13 cellular contexts compared by ENCODE assay signal in the genomic region with DNA sequence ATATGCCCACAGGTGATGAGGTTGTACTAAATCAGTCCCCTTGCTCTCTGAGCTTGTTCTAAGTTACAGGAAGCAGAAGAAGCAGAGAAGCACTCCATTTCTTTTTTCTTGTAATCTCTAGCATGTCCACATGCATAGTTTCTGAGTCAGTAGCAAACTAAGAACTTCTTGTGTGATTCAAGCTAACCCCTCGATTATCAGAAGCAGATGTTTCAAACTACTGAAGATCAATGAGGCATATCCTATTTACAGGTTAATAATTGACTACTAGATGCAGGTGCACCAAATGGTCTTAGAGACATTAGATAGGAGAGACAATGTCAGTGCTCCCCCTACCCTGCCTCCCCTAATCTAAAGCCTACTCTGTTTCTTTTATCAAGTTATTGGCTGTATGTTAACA. TPM values are rescaled to one million over a fixed set of nuclear protein-coding genes. Genes with fewer than 3 reads are reported as not detected.
A peak's percentile ranks its signal among the peaks of the same experiment; 100 is the strongest.
DNase-seq lines count a peak whose midpoint lies in the region; ATAC-seq and TF ChIP-seq lines count a peak whose summit lies in the region.
"Not testable (repeated sequence)": the region's sequence is repeated elsewhere in the genome, so short reads cannot be mapped to it uniquely, and the experiment has no call there.
"Had no signal": no experiment of that assay in that cellular context is flagged by ENCODE, and none has a peak within 500 bp of the region (broad histone marks: within the 10 kb centered on the region; RNA-seq: fewer than 3 reads in every experiment).

No MANE protein-coding gene starts in this region.

- POLR2A ChIA-PET in PC-3 (lab: Charles Lee; ENCODE audit: unreplicated experiment): not testable (repeated sequence)

- H3K4me1 ChIP-seq in PC-3 (ENCODE audit: insufficient read depth, low read length): not testable (repeated sequence)

- CTCF ChIA-PET in PC-3 (lab: Charles Lee): not testable (repeated sequence)

- not testable (repeated sequence) for BruUV-seq in PC-3 (replicated peaks; lab: Mats Ljungman, UMichigan)

- not testable (repeated sequence) for H2AFZ ChIP-seq in PC-3 (ENCODE audit: low read length)

- intact Hi-C loops in PC-3 (cut with micrococcal nuclease): not testable (repeated sequence)

- not testable (repeated sequence) for H3F3A ChIP-seq in PC-3 (ENCODE audit: low read length, unreplicated experiment)

- ATAC-seq in GM18870 (IDR thresholded peaks at IDR 0.05; ENCODE audit: unreplicated experiment) (peak; percentile 86), GM19463 (IDR thresholded peaks at IDR 0.05; ENCODE audit: unreplicated experiment) (peak; percentile 96), GM21737 (IDR thresholded peaks at IDR 0.05; ENCODE audit: unreplicated experiment) (peak; percentile 93), HG02970 (IDR thresholded peaks at IDR 0.05; ENCODE audit: low FRiP score, unreplicated experiment) (peak; percentile 82), HG03342 (IDR thresholded peaks at IDR 0.05; ENCODE audit: unreplicated experiment) (peak; percentile 79), PC-3 (peak; percentile 49; the same call in 1 of the 2 replicates)

- not testable (repeated sequence) for H3K4me2 ChIP-seq in PC-3 (ENCODE audit: low read length)

- H3K4me3 ChIP-seq in PC-3 (ENCODE audit: low read length): not testable (repeated sequence)

- not testable (repeated sequence) for H3K27me3 ChIP-seq in PC-3 (ENCODE audit: low read length)

- not testable (repeated sequence) for TF ChIP-seq CTCF in PC-3 (conservative IDR thresholded peaks at IDR 0.05; ENCODE audit: low read depth, low read length)

- not testable (repeated sequence) for H3K9me3 ChIP-seq in PC-3 (ENCODE audit: low read length)

- peak; percentile 42 for DNase-seq in EH (ENCODE audit: low read depth)
- peak; percentile 25 for DNase-seq in PC-3
- DNase-seq in left kidney (ENCODE audit: low read depth, low spot score): peak; percentile 29

- not testable (repeated sequence) for H3K79me2 ChIP-seq in PC-3 (ENCODE audit: low read length)

- H3K9me2 ChIP-seq in PC-3 (replicated peaks; ENCODE audit: low read length): not testable (repeated sequence)

- not testable (repeated sequence) for H3K27ac ChIP-seq in PC-3 (ENCODE audit: low read length)

- H3K9ac ChIP-seq in PC-3 (ENCODE audit: low read length): not testable (repeated sequence)

- H4K20me1 ChIP-seq in PC-3 (ENCODE audit: low read length): not testable (repeated sequence)

- H3K36me3 ChIP-seq in PC-3 (ENCODE audit: low read depth, low read length): not testable (repeated sequence)

RNA-seq across cellular contexts. Expression of a gene that starts 21.3 kb away (rescaled TPM):
- total RNA-seq in PC-3 (2014; rRNA removed): 75.5 and 90.2 TPM in 2 replicates
- total RNA-seq: A172; activated T-cell treated with anti-CD3 and anti-CD28 coated beads, Interleukin-2, amount 50 U/mL, for 72 hours; CD4-positive, alpha-beta T cell; H9; OCI-LY7 had no signal
